In genomic region chr11:134252539-134253188, GRCh38 we compare ENCODE assay signal across 8 cellular contexts. TPM values are rescaled to one million over a fixed set of nuclear protein-coding genes. Genes with fewer than 3 reads are reported as not detected.
DNase-seq lines count a peak whose midpoint lies in the region; ATAC-seq, FAIRE-seq and TF ChIP-seq lines count a peak whose summit lies in the region.

No MANE protein-coding gene starts in this region.

- POLR2A ChIA-PET in GM12878 (lab: Charles Lee) = interaction anchor here (0.6 to 1.0 kb wide), 3 partner anchors 28 to 46 kb away, joined by 3 to 8 read pairs (median 3); partner anchors contain the start of genes NCAPD3 and VPS26B

- H3K9ac ChIP-seq in GM12878 (ENCODE audit: control insufficient read depth, insufficient read depth, low read length) = peak overlapping the region; percentile 78
- peak overlapping the region; percentile 74 to 75 for H3K9ac ChIP-seq in kidney (ENCODE audit: low read length in 2 of 2)

- H3K4me1 Mint-ChIP-seq in stimulated activated naive CD8-positive, alpha-beta T cell treated with anti-CD3 and anti-CD28 coated beads, Interleukin-15, amount 100 ng/mL, for 72 hours = peaks cover 45% of the 10 kb centered on the region

- RAD21 ChIA-PET in GM12878 (lab: Charles Lee; ENCODE audit: unreplicated experiment) = interaction anchor here (1.4 kb wide), 1 partner anchor 28 kb away, joined by 3 read pairs; the partner anchor contains the start of gene VPS26B

- peak overlapping the region; percentile 97 for H2AFZ ChIP-seq in GM12878 (ENCODE audit: control insufficient read depth, low read depth, low read length)

- H3K27me3 ChIP-seq in GM12878 (replicated peaks in 1 of 2; ENCODE audit: control insufficient read depth in 2 of 2, insufficient read depth in 2 of 2, low read length in 1 of 2) = no peaks in the 10 kb centered on the region

- H3K36me3 ChIP-seq in GM12878 (ENCODE audit: control insufficient read depth in 2 of 2, insufficient read depth in 2 of 2, low read length in 1 of 2) = peaks cover 2 to 6% of the 10 kb centered on the region in 2 experiments; a peak in 3 of 4 replicates
- H3K36me3 ChIP-seq in kidney (ENCODE audit: control insufficient read depth in 1 of 2, insufficient read depth in 2 of 2, low read length in 2 of 2) = peaks cover 9 to 26% of the 10 kb centered on the region in 2 donors

- H3K27ac ChIP-seq in GM12878 (ENCODE audit: control insufficient read depth, insufficient read depth) = peak overlapping the region; percentile 62
- peak overlapping the region; percentile 17 to 40 for H3K27ac ChIP-seq in kidney (ENCODE audit: low read depth in 2 of 2, low read length in 2 of 2)

- H3K4me3 ChIP-seq in GM12878 = peak overlapping the region; percentile 90
- peak overlapping the region; percentile 98 to 99 for H3K4me3 ChIP-seq in kidney (ENCODE audit: low read length in 2 of 2)

- TF ChIP-seq POLR2A in GM12878 (IDR thresholded peaks at IDR 0.05; ENCODE audit: low read depth, low read length) = no peak

- in situ Hi-C loops in GM12878 (cut with MboI) = no loop called here

- no peak for TF ChIP-seq EP300 in GM12878 (IDR thresholded peaks at IDR 0.05; ENCODE audit: borderline replicate concordance in 1 of 2, control insufficient read depth in 1 of 2, low read depth in 2 of 2, low read length in 2 of 2)

- H3K4me1 ChIP-seq in GM12878 (ENCODE audit: control insufficient read depth, insufficient read depth, low read length) = no peaks in the 10 kb centered on the region
- H3K4me1 ChIP-seq in kidney (ENCODE audit: control insufficient read depth in 1 of 2, insufficient read depth in 1 of 2, low read depth in 1 of 2, low read length in 2 of 2) = peaks cover 3 to 10% of the 10 kb centered on the region in 2 donors

- H3K27me3 Mint-ChIP-seq in stimulated activated naive CD8-positive, alpha-beta T cell treated with anti-CD3 and anti-CD28 coated beads, Interleukin-15, amount 100 ng/mL, for 72 hours = no peaks in the 10 kb centered on the region

- H3K4me2 ChIP-seq in GM12878 (ENCODE audit: control insufficient read depth, insufficient read depth) = peak overlapping the region; percentile 91

- CTCF ChIA-PET in GM12878 (lab: Yijun Ruan, JAX) = interaction anchor here (3.4 kb wide), 1 partner anchor 45 kb away, joined by 18 read pairs; no protein-coding TSS in a partner anchor

- peak; percentile 30 for ATAC-seq in HG02943 (IDR thresholded peaks at IDR 0.05; ENCODE audit: low read depth, unreplicated experiment)
- ATAC-seq in GM12878 = peak; percentile 28
- peak; percentile 28 for ATAC-seq in stimulated activated naive CD8-positive, alpha-beta T cell treated with anti-CD3 and anti-CD28 coated beads, Interleukin-15, amount 100 ng/mL, for 72 hours
- ATAC-seq in GM19324 (IDR thresholded peaks at IDR 0.05; ENCODE audit: low FRiP score, unreplicated experiment) = no peak

- FAIRE-seq in GM12878 (lab: Jason Lieb, UNC) (no peak), kidney (lab: Jason Lieb, UNC) (no peak)

- H3K27ac Mint-ChIP-seq in stimulated activated naive CD8-positive, alpha-beta T cell treated with anti-CD3 and anti-CD28 coated beads, Interleukin-15, amount 100 ng/mL, for 72 hours = peak overlapping the region; percentile 89 to 91

- intact Hi-C loops in GM12878 (cut with micrococcal nuclease; ENCODE audit: unreplicated experiment) = loop anchor here (2.0 to 10.0 kb wide), 2 partner anchors 28 to 48 kb away; partner anchors contain the start of gene VPS26B
- intact Hi-C loops in kidney (cut with DNase I) = no loop called here

- no peak for TF ChIP-seq RAD21 in GM12878 (IDR thresholded peaks at IDR 0.05; ENCODE audit: insufficient read depth, low read depth, low read length)

- TF ChIP-seq CTCF in GM12878 (IDR thresholded peaks at IDR 0.05 in 2 of 3, conservative IDR thresholded peaks at IDR 0.05 in 1 of 3; ENCODE audit: control insufficient read depth in 2 of 3, extremely low read depth in 1 of 3, insufficient read depth in 1 of 3, low read depth in 3 of 3, low read length in 3 of 3) (no peak), kidney (IDR thresholded peaks at IDR 0.05; ENCODE audit: borderline replicate concordance, extremely low read depth, insufficient read depth) (no peak)

- WGBS in GM12878 (ENCODE audit: insufficient coverage, insufficient replicate concordance, low lambda C conversion rate, missing lambda C conversion rate) = 5% methylated on average over 22 of the region's 22 CpGs

- BruUV-seq in GM12878 (replicated peaks; lab: Mats Ljungman, UMichigan) = TSS peak; percentile 76

- no peaks in the 10 kb centered on the region for H3K9me3 Mint-ChIP-seq in stimulated activated naive CD8-positive, alpha-beta T cell treated with anti-CD3 and anti-CD28 coated beads, Interleukin-15, amount 100 ng/mL, for 72 hours

- SMC1A ChIA-PET in GM12878 (lab: Charles Lee; ENCODE audit: uncharacterized antibody, unreplicated experiment) = interaction anchor here (1.5 kb wide), 1 partner anchor 28 kb away, joined by 4 read pairs; the partner anchor contains the start of gene VPS26B

- DNase-seq in activated gamma-delta T cell treated with Interleukin-2 at 50 U/mL for 16 hours (peak; percentile 9), activated gamma-delta T cell (lab: John Stamatoyannopoulos, UW) (no peak), NCI-H69 (lab: John Stamatoyannopoulos, UW) (peak; percentile 84), GM12878 (ENCODE audit: low read depth, low spot score) (no peak), kidney (no peak)
- DNase-seq in stimulated activated naive CD8-positive, alpha-beta T cell treated with anti-CD3 and anti-CD28 coated beads, Interleukin-15, amount 100 ng/mL, for 72 hours = peak in 1 of 2 donors; percentile 33

- H4K20me1 ChIP-seq in GM12878 (ENCODE audit: control insufficient read depth, insufficient read depth) = no peaks in the 10 kb centered on the region

- peak overlapping the region; percentile 88 to 91 for H3K4me3 Mint-ChIP-seq in stimulated activated naive CD8-positive, alpha-beta T cell treated with anti-CD3 and anti-CD28 coated beads, Interleukin-15, amount 100 ng/mL, for 72 hours

- H3K79me2 ChIP-seq in GM12878 (ENCODE audit: control insufficient read depth, insufficient read depth, low read length) = peaks cover 6% of the 10 kb centered on the region

- H3K9me3 ChIP-seq in GM12878 (replicated peaks; ENCODE audit: control insufficient read depth, insufficient read depth, low read length) (no peaks in the 10 kb centered on the region), kidney (ENCODE audit: control insufficient read depth in 1 of 2, low read length in 2 of 2) (no peaks in the 10 kb centered on the region)

RNA-seq across cellular contexts. Expression of gene THYN1, which starts 0.5 kb away (rescaled TPM):
- 32.7 and 34.9 TPM in 2 replicates for total RNA-seq in GM12878 (2013; cell fraction: nucleolus; rRNA removed)
- 64.9 and 70.7 TPM in 2 replicates for total RNA-seq in GM12878 (2014; rRNA removed)
- total RNA-seq in GM12878 (2014; rRNA removed; fragmentation: Illumina TruSeq; extraction: Trizol) = 86.9 and 92.4 TPM in 2 replicates
- 45.7 and 45.9 TPM in 2 replicates for total RNA-seq in GM12878 (2021)
- polyA plus RNA-seq in GM12878 (2011; ENCODE audit: low read depth) = 56.7 TPM
- 70.9 and 73.8 TPM in 2 replicates for polyA plus RNA-seq in GM12878 (2011; rRNA removed)
- 55.6 and 56.6 TPM in 2 replicates for polyA plus RNA-seq in GM12878 (2011; cell fraction: cytosol; rRNA removed)
- 57.5 and 74.9 TPM in 2 replicates for polyA plus RNA-seq in GM12878 (2011; cell fraction: nucleus; rRNA removed)
- 47.8 and 49.2 TPM in 2 replicates for polyA plus RNA-seq in GM12878 (2012)
- 100 and 112 TPM in 2 replicates for polyA plus RNA-seq in GM12878 (2014; fragmentation: Illumina TruSeq; extraction: Trizol)
- 100 to 1,000 TPM; 212 to 221 TPM for polyA plus RNA-seq in GM12878 (2014; fragmentation: Nextera tagmentation; extraction: Ambion mirVana)
- 61.2 and 67.0 TPM in 2 replicates for polyA plus RNA-seq in GM12878 (2014; rRNA removed)
- 100 to 1,000 TPM; 127 to 132 TPM for polyA plus RNA-seq in GM12878 (2016; fragmentation: Nextera tagmentation; extraction: Ambion mirVana)
- 48.3 and 50.3 TPM in 2 replicates for polyA minus RNA-seq in GM12878 (2011; rRNA and poly(A)+ RNA removed)
- polyA minus RNA-seq in GM12878 (2011; cell fraction: cytosol; rRNA and poly(A)+ RNA removed) = 13.5 and 25.5 TPM in 2 replicates
- polyA minus RNA-seq in GM12878 (2011; cell fraction: nucleus; rRNA and poly(A)+ RNA removed) = 16.1 and 17.3 TPM in 2 replicates
- 32.2 TPM for total RNA-seq in kidney
- polyA plus RNA-seq in kidney (ENCODE audit: insufficient read depth, low read depth, low replicate concordance) = 74.0 TPM

RNA-seq across cellular contexts. Expression of gene ACAD8, which starts 0.7 kb away (rescaled TPM):
- 44.7 and 48.6 TPM in 2 replicates for total RNA-seq in GM12878 (2013; cell fraction: nucleolus; rRNA removed)
- 22.7 and 23.4 TPM in 2 replicates for total RNA-seq in GM12878 (2014; rRNA removed)
- total RNA-seq in GM12878 (2014; rRNA removed; fragmentation: Illumina TruSeq; extraction: Trizol) = 15.7 and 17.2 TPM in 2 replicates
- total RNA-seq in GM12878 (2021) = 19.5 and 19.9 TPM in 2 replicates
- 10.6 TPM for polyA plus RNA-seq in GM12878 (2011; ENCODE audit: low read depth)
- polyA plus RNA-seq in GM12878 (2011; rRNA removed) = 22.0 and 24.7 TPM in 2 replicates
- polyA plus RNA-seq in GM12878 (2011; cell fraction: cytosol; rRNA removed) = 20.2 and 22.7 TPM in 2 replicates
- polyA plus RNA-seq in GM12878 (2011; cell fraction: nucleus; rRNA removed) = 92.8 and 96.6 TPM in 2 replicates
- polyA plus RNA-seq in GM12878 (2012) = 13.2 and 15.5 TPM in 2 replicates
- polyA plus RNA-seq in GM12878 (2014; fragmentation: Illumina TruSeq; extraction: Trizol) = 20.9 and 25.0 TPM in 2 replicates
- 10 to 100 TPM in 1 of 2 experiments, 1 to 10 TPM in 1; 9.9 to 12.8 TPM for polyA plus RNA-seq in GM12878 (2014; fragmentation: Nextera tagmentation; extraction: Ambion mirVana)
- polyA plus RNA-seq in GM12878 (2014; rRNA removed) = 25.3 and 28.8 TPM in 2 replicates
- polyA plus RNA-seq in GM12878 (2016; fragmentation: Nextera tagmentation; extraction: Ambion mirVana) = 10 to 100 TPM; 31.3 to 34.8 TPM
- polyA minus RNA-seq in GM12878 (2011; rRNA and poly(A)+ RNA removed) = 12.7 and 16.2 TPM in 2 replicates
- 4.1 and 4.9 TPM in 2 replicates for polyA minus RNA-seq in GM12878 (2011; cell fraction: cytosol; rRNA and poly(A)+ RNA removed)
- 20.9 and 26.7 TPM in 2 replicates for polyA minus RNA-seq in GM12878 (2011; cell fraction: nucleus; rRNA and poly(A)+ RNA removed)
- 28.1 TPM for total RNA-seq in kidney
- polyA plus RNA-seq in kidney (ENCODE audit: insufficient read depth, low read depth, low replicate concordance) = 42.1 TPM

RNA-seq across cellular contexts. Expression of gene GLB1L3, which starts 23.5 kb away (rescaled TPM):
- 0.12 and 0.17 TPM in 2 replicates for total RNA-seq in GM12878 (2013; cell fraction: nucleolus; rRNA removed)
- total RNA-seq in GM12878 (2014; rRNA removed) = 0.90 and 1.3 TPM in 2 replicates
- 0.94 and 1.1 TPM in 2 replicates for total RNA-seq in GM12878 (2014; rRNA removed; fragmentation: Illumina TruSeq; extraction: Trizol)
- 1.3 and 1.9 TPM in 2 replicates for total RNA-seq in GM12878 (2021)
- 0.47 TPM for polyA plus RNA-seq in GM12878 (2011; ENCODE audit: low read depth)
- not detected in 2 replicates for polyA plus RNA-seq in GM12878 (2011; rRNA removed)
- not detected in 2 replicates for polyA plus RNA-seq in GM12878 (2011; cell fraction: cytosol; rRNA removed)
- not detected in 2 replicates for polyA plus RNA-seq in GM12878 (2011; cell fraction: nucleus; rRNA removed)
- polyA plus RNA-seq in GM12878 (2012) = 0.21 and 0.35 TPM in 2 replicates
- 0.90 and 1.9 TPM in 2 replicates for polyA plus RNA-seq in GM12878 (2014; fragmentation: Illumina TruSeq; extraction: Trizol)
- under 1 TPM; 0.53 to 0.63 TPM for polyA plus RNA-seq in GM12878 (2014; fragmentation: Nextera tagmentation; extraction: Ambion mirVana)
- 1.9 and 2.0 TPM in 2 replicates for polyA plus RNA-seq in GM12878 (2014; rRNA removed)
- 1 to 10 TPM; 2.5 to 2.9 TPM for polyA plus RNA-seq in GM12878 (2016; fragmentation: Nextera tagmentation; extraction: Ambion mirVana)
- not detected in 2 replicates for polyA minus RNA-seq in GM12878 (2011; rRNA and poly(A)+ RNA removed)
- not detected in 2 replicates for polyA minus RNA-seq in GM12878 (2011; cell fraction: cytosol; rRNA and poly(A)+ RNA removed)
- polyA minus RNA-seq in GM12878 (2011; cell fraction: nucleus; rRNA and poly(A)+ RNA removed) = not detected in 2 replicates
- total RNA-seq in kidney = 0.06 TPM
- 0.17 TPM for polyA plus RNA-seq in kidney (ENCODE audit: insufficient read depth, low read depth, low replicate concordance)

RNA-seq across cellular contexts. Expression of gene VPS26B, which starts 28.2 kb away (rescaled TPM):
- 33.4 and 35.0 TPM in 2 replicates for total RNA-seq in GM12878 (2013; cell fraction: nucleolus; rRNA removed)
- total RNA-seq in GM12878 (2014; rRNA removed) (13.6 and 15.9 TPM in 2 replicates), GM12878 (2014; rRNA removed; fragmentation: Illumina TruSeq; extraction: Trizol) (10.0 and 10.1 TPM in 2 replicates), GM12878 (2021) (16.6 and 20.6 TPM in 2 replicates), kidney (34.6 TPM)
- 9.5 TPM for polyA plus RNA-seq in GM12878 (2011; ENCODE audit: low read depth)
- polyA plus RNA-seq in GM12878 (2011; rRNA removed) (25.1 and 26.9 TPM in 2 replicates), GM12878 (2014; fragmentation: Illumina TruSeq; extraction: Trizol) (15.7 and 16.4 TPM in 2 replicates), GM12878 (2014; fragmentation: Nextera tagmentation; extraction: Ambion mirVana) (1 to 10 TPM; 1.6 to 2.7 TPM), GM12878 (2014; rRNA removed) (13.0 and 16.1 TPM in 2 replicates), GM12878 (2016; fragmentation: Nextera tagmentation; extraction: Ambion mirVana) (10 to 100 TPM in 1 of 2 experiments, 1 to 10 TPM in 1; 3.1 to 14.9 TPM), kidney (ENCODE audit: insufficient read depth, low read depth, low replicate concordance) (20.5 TPM)
- polyA plus RNA-seq in GM12878 (2011; cell fraction: cytosol; rRNA removed) = 21.9 and 24.3 TPM in 2 replicates
- 55.0 and 56.1 TPM in 2 replicates for polyA plus RNA-seq in GM12878 (2011; cell fraction: nucleus; rRNA removed)
- 16.3 and 18.2 TPM in 2 replicates for polyA plus RNA-seq in GM12878 (2012)
- 29.5 and 32.8 TPM in 2 replicates for polyA minus RNA-seq in GM12878 (2011; rRNA and poly(A)+ RNA removed)
- polyA minus RNA-seq in GM12878 (2011; cell fraction: cytosol; rRNA and poly(A)+ RNA removed) = 9.3 and 9.9 TPM in 2 replicates
- 17.3 and 25.4 TPM in 2 replicates for polyA minus RNA-seq in GM12878 (2011; cell fraction: nucleus; rRNA and poly(A)+ RNA removed)

RNA-seq across cellular contexts. Expression of gene NCAPD3, which starts 28.9 kb away (rescaled TPM):
- total RNA-seq in GM12878 (2013; cell fraction: nucleolus; rRNA removed) = 128 and 132 TPM in 2 replicates
- total RNA-seq in GM12878 (2014; rRNA removed) (38.2 and 44.6 TPM in 2 replicates), GM12878 (2014; rRNA removed; fragmentation: Illumina TruSeq; extraction: Trizol) (45.9 and 47.1 TPM in 2 replicates), GM12878 (2021) (54.6 and 56.6 TPM in 2 replicates), kidney (21.3 TPM)
- 17.0 TPM for polyA plus RNA-seq in GM12878 (2011; ENCODE audit: low read depth)
- polyA plus RNA-seq in GM12878 (2011; rRNA removed) (49.3 and 58.2 TPM in 2 replicates), GM12878 (2014; fragmentation: Illumina TruSeq; extraction: Trizol) (47.9 and 52.5 TPM in 2 replicates), GM12878 (2014; fragmentation: Nextera tagmentation; extraction: Ambion mirVana) (10 to 100 TPM; 14.9 to 17.5 TPM), GM12878 (2014; rRNA removed) (45.2 and 51.8 TPM in 2 replicates), GM12878 (2016; fragmentation: Nextera tagmentation; extraction: Ambion mirVana) (10 to 100 TPM; 48.4 to 51.0 TPM), kidney (ENCODE audit: insufficient read depth, low read depth, low replicate concordance) (3.7 TPM)
- polyA plus RNA-seq in GM12878 (2011; cell fraction: cytosol; rRNA removed) = 47.3 and 55.5 TPM in 2 replicates
- 146 and 171 TPM in 2 replicates for polyA plus RNA-seq in GM12878 (2011; cell fraction: nucleus; rRNA removed)
- 22.8 and 31.9 TPM in 2 replicates for polyA plus RNA-seq in GM12878 (2012)
- 72.6 and 80.8 TPM in 2 replicates for polyA minus RNA-seq in GM12878 (2011; rRNA and poly(A)+ RNA removed)
- 29.9 and 37.0 TPM in 2 replicates for polyA minus RNA-seq in GM12878 (2011; cell fraction: cytosol; rRNA and poly(A)+ RNA removed)
- polyA minus RNA-seq in GM12878 (2011; cell fraction: nucleus; rRNA and poly(A)+ RNA removed) = 64.7 and 112 TPM in 2 replicates

Comparison
In these comparisons a context has a peak if more than half of its experiments do, and no peak if none do; other contexts are left out.
1. DNase-seq: peak in activated gamma-delta T cell treated with Interleukin-2 at 50 U/mL for 16 hours (single experiment) and NCI-H69 (single experiment); none in activated gamma-delta T cell (single experiment), GM12878 (single experiment) and kidney (single experiment).